Comparison of ENCODE assay signal across 8 cellular contexts in genomic region chr6:118186676-118187567, GRCh38.
DNase-seq lines count a peak whose midpoint lies in the region; ATAC-seq, FAIRE-seq and TF ChIP-seq lines count a peak whose summit lies in the region.

No MANE protein-coding gene starts in this region.

- peak; percentile 8 for DNase-seq in GM12878 (ENCODE audit: low read depth, low spot score)
- no peak for DNase-seq in SW480 (ENCODE audit: low spot score)
- no peak for DNase-seq in HuH-7 (ENCODE audit: low spot score)
- no peak for DNase-seq in G401 (ENCODE audit: low spot score)
- DNase-seq in activated gamma-delta T cell (lab: John Stamatoyannopoulos, UW) = no peak

- POLR2A ChIA-PET in GM12878 (lab: Charles Lee) = no interaction called here

- no peaks in the 10 kb centered on the region for H4K20me1 ChIP-seq in BLaER1 treated with 17β-estradiol and CSF1 and Interleukin-3, amounts not matched to agents 10 nM and 100 nM
- no peaks in the 10 kb centered on the region for H4K20me1 ChIP-seq in GM12878 (ENCODE audit: control insufficient read depth, insufficient read depth)

- RAD21 ChIA-PET in GM12878 (lab: Charles Lee; ENCODE audit: unreplicated experiment) = interaction anchor here (0.7 kb wide), 1 partner anchor 27 kb away, joined by 3 read pairs; no protein-coding TSS in a partner anchor

- ATAC-seq in GM18909 (IDR thresholded peaks at IDR 0.05; ENCODE audit: poor library complexity, unreplicated experiment) = peak; percentile 70
- peak; percentile 62 for ATAC-seq in HG03045 (IDR thresholded peaks at IDR 0.05; ENCODE audit: unreplicated experiment)
- peak; percentile 52 for ATAC-seq in GM12878

- H3K27me3 ChIP-seq in BLaER1 treated with 17β-estradiol and CSF1 and Interleukin-3, amounts not matched to agents 10 nM and 100 nM = no peaks in the 10 kb centered on the region
- H3K27me3 ChIP-seq in GM12878 (replicated peaks in 1 of 2; ENCODE audit: control insufficient read depth in 2 of 2, insufficient read depth in 2 of 2, low read length in 1 of 2) = no peaks in the 10 kb centered on the region

- H3K9ac ChIP-seq in BLaER1 treated with 17β-estradiol and CSF1 and Interleukin-3, amounts not matched to agents 10 nM and 100 nM = peak overlapping the region in 3 of 11 experiments; percentile 6 to 27 (median 8); a peak in 1 of 22 replicates
- no peak overlapping the region for H3K9ac ChIP-seq in GM12878 (ENCODE audit: control insufficient read depth, insufficient read depth, low read length)

- FAIRE-seq in GM12878 (lab: Jason Lieb, UNC) = no peak

- H2AFZ ChIP-seq in GM12878 (ENCODE audit: control insufficient read depth, low read depth, low read length) = peak overlapping the region; percentile 16

- 0% methylated on average over 1 of the region's 1 CpG for WGBS in GM12878 (ENCODE audit: insufficient coverage, insufficient replicate concordance, low lambda C conversion rate, missing lambda C conversion rate)

- intact Hi-C loops in GM12878 (cut with micrococcal nuclease; ENCODE audit: unreplicated experiment) = no loop called here

- CTCF ChIA-PET in GM12878 (lab: Yijun Ruan, JAX) = interaction anchor here (1.4 kb wide), 1 partner anchor 11 kb away, joined by 3 read pairs; no protein-coding TSS in a partner anchor

- no TSS peak for BruUV-seq in GM12878 (replicated peaks; lab: Mats Ljungman, UMichigan)

- no peak for TF ChIP-seq POLR2A in GM12878 (IDR thresholded peaks at IDR 0.05; ENCODE audit: low read depth, low read length)

- H3K36me3 ChIP-seq in BLaER1 treated with 17β-estradiol and CSF1 and Interleukin-3, amounts not matched to agents 10 nM and 100 nM = no peaks in the 10 kb centered on the region
- H3K36me3 ChIP-seq in GM12878 (ENCODE audit: control insufficient read depth in 2 of 2, insufficient read depth in 2 of 2, low read length in 1 of 2) = no peaks in the 10 kb centered on the region

- peak overlapping the region in 9 of 11 experiments; percentile 6 to 62 (median 41); a peak in 14 of 22 replicates for H3K27ac ChIP-seq in BLaER1 treated with 17β-estradiol and CSF1 and Interleukin-3, amounts not matched to agents 10 nM and 100 nM
- H3K27ac ChIP-seq in GM12878 (ENCODE audit: control insufficient read depth, insufficient read depth) = 0 out of 2 replicates have a peak overlapping the region, but pooled peaks have one; percentile 9

- no peak for TF ChIP-seq RAD21 in GM12878 (IDR thresholded peaks at IDR 0.05; ENCODE audit: insufficient read depth, low read depth, low read length)

- TF ChIP-seq EP300 in GM12878 (IDR thresholded peaks at IDR 0.05; ENCODE audit: borderline replicate concordance in 1 of 2, control insufficient read depth in 1 of 2, low read depth in 2 of 2, low read length in 2 of 2) = no peak

- no peaks in the 10 kb centered on the region for H3K9me3 ChIP-seq in BLaER1 treated with 17β-estradiol and CSF1 and Interleukin-3, amounts not matched to agents 10 nM and 100 nM (replicated peaks in 1 of 11)
- no peaks in the 10 kb centered on the region for H3K9me3 ChIP-seq in GM12878 (replicated peaks; ENCODE audit: control insufficient read depth, insufficient read depth, low read length)

- H3K4me1 ChIP-seq in BLaER1 treated with 17β-estradiol and CSF1 and Interleukin-3, amounts not matched to agents 10 nM and 100 nM = peaks cover 21 to 36% (median 26%) of the 10 kb centered on the region in 10 experiments
- H3K4me1 ChIP-seq in GM12878 (ENCODE audit: control insufficient read depth, insufficient read depth, low read length) = peaks cover 11% of the 10 kb centered on the region

- TF ChIP-seq CTCF in GM12878 (IDR thresholded peaks at IDR 0.05 in 2 of 3, conservative IDR thresholded peaks at IDR 0.05 in 1 of 3; ENCODE audit: control insufficient read depth in 2 of 3, extremely low read depth in 1 of 3, insufficient read depth in 1 of 3, low read depth in 3 of 3, low read length in 3 of 3) = no peak

- no peak overlapping the region for H3K4me3 ChIP-seq in BLaER1 treated with 17β-estradiol and CSF1 and Interleukin-3, amounts not matched to agents 10 nM and 100 nM
- H3K4me3 ChIP-seq in GM12878 = peak overlapping the region; percentile 9; the same call in 1 of the 2 replicates

- in situ Hi-C loops in GM12878 (cut with MboI) = no loop called here
- in situ Hi-C loops in G401 (cut with HindIII; ENCODE audit: low sequenced_read_pairs) = no loop called here

- no peaks in the 10 kb centered on the region for H3K79me2 ChIP-seq in GM12878 (ENCODE audit: control insufficient read depth, insufficient read depth, low read length)

- SMC1A ChIA-PET in GM12878 (lab: Charles Lee; ENCODE audit: uncharacterized antibody, unreplicated experiment) = interaction anchor here (0.7 to 1.6 kb wide), 3 partner anchors 12 to 69 kb away, joined by 3 to 4 read pairs (median 3); no protein-coding TSS in a partner anchor

- peak overlapping the region; percentile 4 to 74 (median 38); a peak in 18 of 22 replicates for H3K4me2 ChIP-seq in BLaER1 treated with 17β-estradiol and CSF1 and Interleukin-3, amounts not matched to agents 10 nM and 100 nM
- peak overlapping the region; percentile 11; the same call in 1 of the 2 replicates for H3K4me2 ChIP-seq in GM12878 (ENCODE audit: control insufficient read depth, insufficient read depth)

TF ChIP-seq in GM12878, 131 proteins besides CTCF, POLR2A, EP300 and RAD21 (continues in another document):
- TF ChIP-seq SMAD5 (IDR thresholded peaks at IDR 0.05; ENCODE audit: low read depth) (no peak), ETV6 (conservative IDR thresholded peaks at IDR 0.05 in 1 of 2, IDR thresholded peaks at IDR 0.05 in 1 of 2; ENCODE audit: borderline replicate concordance in 1 of 2, low read depth in 1 of 2) (0 out of 4 replicates have a peak, but pooled peaks of 1 of the 2 experiments have one; percentile 10), TCF7 (IDR thresholded peaks at IDR 0.05; ENCODE audit: borderline replicate concordance) (no peak), SIN3A (IDR thresholded peaks at IDR 0.05; ENCODE audit: low read depth, low read length) (no peak), CREM (IDR thresholded peaks at IDR 0.05; ENCODE audit: low read depth) (peak; percentile 44; the same call in 1 of the 2 replicates), RAD51 (IDR thresholded peaks at IDR 0.05) (no peak), SUZ12 (IDR thresholded peaks at IDR 0.05; ENCODE audit: unreplicated experiment) (no peak), FOXM1 (IDR thresholded peaks at IDR 0.05; ENCODE audit: low read depth, low read length) (0 out of 2 replicates have a peak, but pooled peaks have one; percentile 52), JUNB (IDR thresholded peaks at IDR 0.05) (peak; percentile 90), CBX5 (IDR thresholded peaks at IDR 0.05; ENCODE audit: low read depth) (no peak), STAT3 (IDR thresholded peaks at IDR 0.05; ENCODE audit: low read depth, low read length) (no peak), ATF2 (IDR thresholded peaks at IDR 0.05; ENCODE audit: low read length) (peak; percentile 39; the same call in 1 of the 2 replicates), ZNF592 (IDR thresholded peaks at IDR 0.05) (no peak), GATAD2B (conservative IDR thresholded peaks at IDR 0.05; ENCODE audit: low read depth) (no peak), RCOR1 (conservative IDR thresholded peaks at IDR 0.05; ENCODE audit: low read depth, low read length) (no peak), EED (IDR thresholded peaks at IDR 0.05; ENCODE audit: low read depth) (0 out of 2 replicates have a peak, but pooled peaks have one; percentile 1), KDM1A (IDR thresholded peaks at IDR 0.05; ENCODE audit: borderline replicate concordance) (no peak), SPI1 (IDR thresholded peaks at IDR 0.05; ENCODE audit: borderline replicate concordance, insufficient read depth, low read depth, low read length) (no peak), MTA2 (IDR thresholded peaks at IDR 0.05; ENCODE audit: low read depth) (no peak)
